ENCODE assay signal across 25 cellular contexts in the genomic region with DNA sequence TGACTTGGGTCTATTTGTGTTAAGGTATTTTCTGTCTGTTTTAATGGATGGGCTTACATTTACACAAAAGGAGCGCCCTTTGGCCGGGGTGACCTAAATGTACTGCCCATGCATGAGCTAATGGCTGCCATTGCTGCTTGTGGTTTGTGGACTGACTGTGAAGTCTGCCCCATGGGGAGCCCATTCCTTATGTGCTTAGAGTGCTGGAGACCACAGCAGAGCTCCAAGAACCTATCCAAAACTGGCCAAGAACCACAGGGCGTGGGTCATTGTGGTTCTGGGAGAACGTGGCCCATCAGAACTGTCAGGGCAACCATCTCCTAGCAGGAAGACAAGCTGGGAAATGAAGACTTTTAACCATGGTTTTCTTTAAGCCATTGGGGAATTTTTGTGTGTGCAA.
DNase-seq lines count a peak whose midpoint lies in the region; ATAC-seq and TF ChIP-seq lines count a peak whose summit lies in the region.
"Had no signal": no experiment of that assay in that cellular context is flagged by ENCODE, and none has a peak within 500 bp of the region (broad histone marks: within the 10 kb centered on the region; RNA-seq: fewer than 3 reads in every experiment).

No MANE protein-coding gene starts in this region.

- peak overlapping the region; percentile 31 for H3K27ac Mint-ChIP-seq in stimulated activated naive B cell treated with anti-CD40 and anti-IgM and Interleukin-4, amounts not matched to agents 10 μg/mL and 1 μg/mL and 100 μg/mL, for 72 hours
- H3K27ac Mint-ChIP-seq: CD4-positive, alpha-beta T cell; IgD-negative memory B cell had no signal

- no peak for ATAC-seq in stimulated activated naive B cell treated with anti-CD40 and anti-IgM and Interleukin-4, amounts not matched to agents 10 μg/mL and 1 μg/mL and 100 μg/mL, for 72 hours (replicated peaks)
- ATAC-seq in HG02623 (IDR thresholded peaks at IDR 0.05; ENCODE audit: unreplicated experiment), result no peak
- ATAC-seq: Panc1 had no signal

- H3K36me3 ChIP-seq in OCI-LY7 (ENCODE audit: insufficient read depth, low read length), result no peaks in the 10 kb centered on the region
- H3K36me3 ChIP-seq: BLaER1 treated with 17β-estradiol and CSF1 and Interleukin-3, amounts not matched to agents 10 nM and 100 nM had no signal

- H3K79me2 ChIP-seq in OCI-LY7 (ENCODE audit: insufficient read depth, low read depth, low read length), result no peaks in the 10 kb centered on the region

- H3K4me3 ChIP-seq in choroid plexus epithelial cell (ENCODE audit: low read depth, low read length) (no peak overlapping the region), OCI-LY7 (ENCODE audit: low read depth, low read length, poor library complexity, severe bottlenecking) (no peak overlapping the region)
- H3K4me3 ChIP-seq: BLaER1 treated with 17β-estradiol and CSF1 and Interleukin-3, amounts not matched to agents 10 nM and 100 nM had no signal

- no peak for TF ChIP-seq CTCF in choroid plexus epithelial cell (conservative IDR thresholded peaks at IDR 0.05; ENCODE audit: low read depth, low read length)
- TF ChIP-seq CTCF in OCI-LY7 (conservative IDR thresholded peaks at IDR 0.05; ENCODE audit: low read length), result no peak

- H3K4me3 Mint-ChIP-seq in stimulated activated naive B cell treated with anti-CD40 and anti-IgM and Interleukin-4, amounts not matched to agents 10 μg/mL and 1 μg/mL and 100 μg/mL, for 72 hours, result no peak overlapping the region
- H3K4me3 Mint-ChIP-seq: CD4-positive, alpha-beta T cell had no signal

- no peaks in the 10 kb centered on the region for H4K20me1 ChIP-seq in OCI-LY7 (ENCODE audit: insufficient read depth, low read length)
- H4K20me1 ChIP-seq: BLaER1 treated with 17β-estradiol and CSF1 and Interleukin-3, amounts not matched to agents 10 nM and 100 nM had no signal

- H3K27me3 Mint-ChIP-seq in stimulated activated naive B cell treated with anti-CD40 and anti-IgM and Interleukin-4, amounts not matched to agents 10 μg/mL and 1 μg/mL and 100 μg/mL, for 72 hours, result no peaks in the 10 kb centered on the region
- H3K27me3 Mint-ChIP-seq: IgD-negative memory B cell had no signal

- no peak overlapping the region for H3K4me2 ChIP-seq in OCI-LY7 (ENCODE audit: low read length)
- H3K4me2 ChIP-seq: BLaER1 treated with 17β-estradiol and CSF1 and Interleukin-3, amounts not matched to agents 10 nM and 100 nM; KMS-11 had no signal

- intact Hi-C loops in OCI-LY7 (cut with micrococcal nuclease; ENCODE audit: unreplicated experiment), result no loop called here

- BruUV-seq in OCI-LY7 (replicated peaks; lab: Mats Ljungman, UMichigan), result no TSS peak

- H2AFZ ChIP-seq in OCI-LY7 (ENCODE audit: low read length), result no peak overlapping the region

- H3K4me1 ChIP-seq in OCI-LY7 (ENCODE audit: insufficient read depth, low read length, poor library complexity, severe bottlenecking), result no peaks in the 10 kb centered on the region

- POLR2A ChIA-PET in OCI-LY7 (lab: Charles Lee), result no interaction called here

- H3K9me3 Mint-ChIP-seq in stimulated activated naive B cell treated with anti-CD40 and anti-IgM and Interleukin-4, amounts not matched to agents 10 μg/mL and 1 μg/mL and 100 μg/mL, for 72 hours, result peaks cover 0 to 2% of the 10 kb centered on the region in 2 donors
- H3K9me3 Mint-ChIP-seq: CD4-positive, alpha-beta T cell had no signal

- no peaks in the 10 kb centered on the region for H3K9me2 ChIP-seq in OCI-LY7 (ENCODE audit: insufficient read depth, low read length)

- no peak overlapping the region for H3K27ac ChIP-seq in OCI-LY7 (ENCODE audit: low read depth, low read length, poor library complexity, severe bottlenecking)
- H3K27ac ChIP-seq: BLaER1 treated with 17β-estradiol and CSF1 and Interleukin-3, amounts not matched to agents 10 nM and 100 nM; HL-60; KMS-11; RWPE1 had no signal

- H3K36me3 Mint-ChIP-seq in stimulated activated naive B cell treated with anti-CD40 and anti-IgM and Interleukin-4, amounts not matched to agents 10 μg/mL and 1 μg/mL and 100 μg/mL, for 72 hours, result peaks cover 4 to 6% of the 10 kb centered on the region in 2 donors
- H3K36me3 Mint-ChIP-seq: IgD-negative memory B cell had no signal

- peaks cover 24 to 48% of the 10 kb centered on the region in 2 donors for H3K4me1 Mint-ChIP-seq in stimulated activated naive B cell treated with anti-CD40 and anti-IgM and Interleukin-4, amounts not matched to agents 10 μg/mL and 1 μg/mL and 100 μg/mL, for 72 hours

- CTCF ChIA-PET in OCI-LY7 (lab: Charles Lee; ENCODE audit: unreplicated experiment), result no interaction called here

- no peaks in the 10 kb centered on the region for H3K9me3 ChIP-seq in OCI-LY7 (ENCODE audit: low read length)

- DNase-seq in EH (ENCODE audit: low read depth), result peak; percentile 10
- DNase-seq in choroid plexus epithelial cell (ENCODE audit: low read depth), result peak; percentile 61
- peak; percentile 37 for DNase-seq in mesenteric fat pad (ENCODE audit: low spot score)
- no peak for DNase-seq in stimulated activated naive B cell treated with anti-CD40 and anti-IgM and Interleukin-4, amounts not matched to agents 10 μg/mL and 1 μg/mL and 100 μg/mL, for 72 hours
- no peak for DNase-seq in SIG-M5 (lab: John Stamatoyannopoulos, UW)
- no peak for DNase-seq in OCI-LY7 (ENCODE audit: low spot score)
- DNase-seq: AML-193; CD4-positive, alpha-beta T cell; GF-D8; GOT3; HCEC 1CT; NCI-H1048; NCI-H1417; NCI-H1694; NCI-H2029 treated with DMSO at 0.1 percent for 48 hours; NCI-H446 treated with DMSO at 0.1 percent for 48 hours; NCI-H526 treated with DMSO at 0.1 percent for 48 hours; SHP77 had no signal

Comparison
In these comparisons a context has a peak if more than half of its experiments do, and no peak if none do; other contexts are left out.
1. DNase-seq: peak in EH (single experiment), choroid plexus epithelial cell (single experiment) and mesenteric fat pad (single experiment); none in stimulated activated naive B cell treated with anti-CD40 and anti-IgM and Interleukin-4, amounts not matched to agents 10 μg/mL and 1 μg/mL and 100 μg/mL, for 72 hours (single experiment), SIG-M5 (single experiment) and OCI-LY7 (single experiment).